ENCODE assay signal across 10 cellular contexts in the genomic region with DNA sequence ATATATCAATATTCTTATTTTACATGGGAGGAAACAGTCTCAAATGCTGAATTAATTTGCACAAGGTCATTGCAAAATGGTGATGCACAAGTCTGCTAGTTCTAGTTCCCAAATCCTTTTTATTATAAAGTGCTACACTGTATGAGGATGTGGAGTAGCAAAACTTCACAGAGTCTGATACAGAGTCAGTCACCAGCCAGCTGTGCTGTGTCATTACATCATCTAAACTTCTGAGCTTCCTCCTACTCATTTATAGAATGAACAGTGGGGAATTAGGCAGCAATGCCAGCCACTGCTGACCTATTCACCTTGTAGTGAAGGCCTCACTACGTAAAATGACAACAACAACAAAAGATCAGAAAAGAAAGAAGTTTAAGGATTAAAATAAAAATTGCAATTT.
DNase-seq lines count a peak whose midpoint lies in the region; ATAC-seq, FAIRE-seq and TF ChIP-seq lines count a peak whose summit lies in the region.
"Had no signal": no experiment of that assay in that cellular context is flagged by ENCODE, and none has a peak within 500 bp of the region (broad histone marks: within the 10 kb centered on the region; RNA-seq: fewer than 3 reads in every experiment).

No MANE protein-coding gene starts in this region.

- H3K9me3 ChIP-seq in heart left ventricle (no peaks in the 10 kb centered on the region), adrenal gland (replicated peaks in 1 of 3) (no peaks in the 10 kb centered on the region)

- H3K36me3 ChIP-seq in heart left ventricle (no peaks in the 10 kb centered on the region), adrenal gland (replicated peaks in 1 of 2) (no peaks in the 10 kb centered on the region)

- POLR2A ChIA-PET in T-cell (lab: Charles Lee): no interaction called here

- H3K4me3 ChIP-seq in heart left ventricle (no peak overlapping the region), adrenal gland (no peak overlapping the region)

- H3K4me3 Mint-ChIP-seq in T-cell: no peak overlapping the region

- no peaks in the 10 kb centered on the region for H3K9me3 Mint-ChIP-seq in T-cell
- H3K9me3 Mint-ChIP-seq: activated naive CD4-positive, alpha-beta T cell treated with anti-CD3 and anti-CD28 coated beads, Interleukin-2, amount 50 U/mL, for 72 hours had no signal

- DNase-seq in heart left ventricle: peak in 4 of 5 donors; percentile 13 to 47 (median 26)
- DNase-seq in cardiac septum (ENCODE audit: low spot score): no peak
- peak in 5 of 7 donors; percentile 11 to 54 (median 18) for DNase-seq in adrenal gland
- peak; percentile 30 for DNase-seq in urothelium cell line (ENCODE audit: low spot score)
- DNase-seq in NCI-H1930 (lab: John Stamatoyannopoulos, UW): no peak
- no peak for DNase-seq in KG1 (lab: John Stamatoyannopoulos, UW)
- DNase-seq in T-cell: no peak

- CTCF ChIA-PET in T-cell (lab: Charles Lee): no interaction called here

- ATAC-seq in heart left ventricle (peak in 3 of 4 donors; percentile 71 to 92 (median 79)), HG03280 (IDR thresholded peaks at IDR 0.05; ENCODE audit: unreplicated experiment) (peak; percentile 74), T-cell (replicated peaks in 1 of 4) (no peak)
- ATAC-seq: activated naive CD4-positive, alpha-beta T cell treated with anti-CD3 and anti-CD28 coated beads, Interleukin-2, amount 50 U/mL, for 72 hours had no signal

- H3K27me3 Mint-ChIP-seq in T-cell: peaks cover 0 to 3% of the 10 kb centered on the region in 2 donors

- intact Hi-C loops in heart left ventricle (cut with DNase I) (loop anchor here in 1 of 10 donors (10.0 kb wide), 1 partner anchor 165 kb away; no protein-coding TSS in a partner anchor), cardiac septum (cut with DNase I) (no loop called here), adrenal gland (cut with DNase I) (no loop called here)

- TF ChIP-seq POLR2A in heart left ventricle (IDR thresholded peaks at IDR 0.05) (no peak), adrenal gland (IDR thresholded peaks at IDR 0.05) (no peak)

- H3K4me1 ChIP-seq in heart left ventricle: peaks cover 0 to 9% (median 0%) of the 10 kb centered on the region in 12 donors
- H3K4me1 ChIP-seq in adrenal gland (replicated peaks in 1 of 2): no peaks in the 10 kb centered on the region

- no peak for FAIRE-seq in urothelium cell line (lab: Jason Lieb, UNC)

- H3K36me3 Mint-ChIP-seq in T-cell: no peaks in the 10 kb centered on the region
- H3K36me3 Mint-ChIP-seq: activated naive CD4-positive, alpha-beta T cell treated with anti-CD3 and anti-CD28 coated beads, Interleukin-2, amount 50 U/mL, for 72 hours had no signal

- H3K27ac ChIP-seq in heart left ventricle (no peak overlapping the region), adrenal gland (no peak overlapping the region)
- H3K27ac ChIP-seq: KMS-11 had no signal

- no peak overlapping the region for H3K27ac Mint-ChIP-seq in T-cell
- H3K27ac Mint-ChIP-seq: activated naive CD4-positive, alpha-beta T cell treated with anti-CD3 and anti-CD28 coated beads, Interleukin-2, amount 50 U/mL, for 72 hours had no signal

- WGBS in heart left ventricle, 4 donors: 49 to 67% (median 52%) methylated on average over 1 of the region's 1 CpG
- WGBS in adrenal gland, 4 donors: 12 to 24% (median 21%) methylated on average over 1 of the region's 1 CpG

- TF ChIP-seq CTCF in heart left ventricle (IDR thresholded peaks at IDR 0.05) (no peak), adrenal gland (IDR thresholded peaks at IDR 0.05) (no peak)

- H3K4me1 Mint-ChIP-seq in T-cell: no peaks in the 10 kb centered on the region

- H3K27me3 ChIP-seq in heart left ventricle (no peaks in the 10 kb centered on the region), adrenal gland (no peaks in the 10 kb centered on the region)

Comparison
In these comparisons a context has a peak if more than half of its experiments do, and no peak if none do; other contexts are left out.
1. DNase-seq: peak in heart left ventricle (4 of 5), adrenal gland (5 of 7) and urothelium cell line (single experiment); none in cardiac septum (single experiment), NCI-H1930 (0 of 2), KG1 (single experiment) and T-cell (0 of 34).
2. ATAC-seq: peak in heart left ventricle (3 of 4) and HG03280 (single experiment); none in T-cell (0 of 4).